In genomic region chr15:57607570-57608000, GRCh38 we compare ENCODE assay signal across 10 cellular contexts. TPM values are rescaled to one million over a fixed set of nuclear protein-coding genes. Genes with fewer than 3 reads are reported as not detected.
DNase-seq lines count a peak whose midpoint lies in the region; ATAC-seq, FAIRE-seq and TF ChIP-seq lines count a peak whose summit lies in the region.
"Had no signal": no experiment of that assay in that cellular context is flagged by ENCODE, and none has a peak within 500 bp of the region (broad histone marks: within the 10 kb centered on the region; RNA-seq: fewer than 3 reads in every experiment).

No MANE protein-coding gene starts in this region.

- no peak overlapping the region for H3K9ac ChIP-seq in IMR-90 (ENCODE audit: low read depth, low read length)
- H3K9ac ChIP-seq: neural progenitor cell had no signal

- no peak overlapping the region for H3K4me3 ChIP-seq in IMR-90 (ENCODE audit: insufficient read depth, low read depth, low read length)
- H3K4me3 ChIP-seq in bronchial epithelial cell (ENCODE audit: low read depth, low read length): no peak overlapping the region
- H3K4me3 ChIP-seq in hepatocyte: no peak overlapping the region
- no peak overlapping the region for H3K4me3 ChIP-seq in SJCRH30
- H3K4me3 ChIP-seq: neural progenitor cell had no signal

- peaks cover 29% of the 10 kb centered on the region for H3K79me2 ChIP-seq in hepatocyte

- H3K14ac ChIP-seq in IMR-90 (replicated peaks; ENCODE audit: low read depth, low read length): no peak overlapping the region

- CTCF ChIA-PET in IMR-90 (lab: Yijun Ruan, JAX): no interaction called here

- H3K27me3 ChIP-seq in IMR-90 (ENCODE audit: control insufficient read depth, insufficient read depth, low read length) (peaks cover 10% of the 10 kb centered on the region), bronchial epithelial cell (ENCODE audit: control insufficient read depth, insufficient read depth, low read length) (no peaks in the 10 kb centered on the region), hepatocyte (no peaks in the 10 kb centered on the region), SJCRH30 (no peaks in the 10 kb centered on the region)
- H3K27me3 ChIP-seq: neural progenitor cell had no signal

- H3K4ac ChIP-seq in IMR-90 (ENCODE audit: low read depth, low read length): no peak overlapping the region

- DNase-seq in IMR-90: no peak
- DNase-seq in bronchial epithelial cell (ENCODE audit: low read depth): peak; percentile 84
- DNase-seq in hepatocyte (ENCODE audit: low spot score): peak; percentile 85
- peak; percentile 57 for DNase-seq in ureter (ENCODE audit: low spot score)
- DNase-seq in NCI-H2029 treated with DMSO at 0.1 percent for 48 hours (lab: John Stamatoyannopoulos, UW): no peak
- DNase-seq in SJCRH30: no peak
- no peak for DNase-seq in D341Med (ENCODE audit: low spot score)
- DNase-seq: NCI-H1092 had no signal

- H3K79me1 ChIP-seq in IMR-90 (ENCODE audit: low read depth in 1 of 2, low read length in 2 of 2): no peaks in the 10 kb centered on the region

- no peak overlapping the region for H3K56ac ChIP-seq in IMR-90 (ENCODE audit: extremely low read depth, insufficient read depth, low read length)

- no peak overlapping the region for H4K8ac ChIP-seq in IMR-90 (ENCODE audit: low read depth in 2 of 2, low read length in 2 of 2)

- H3K23ac ChIP-seq in IMR-90 (ENCODE audit: low read depth, low read length): no peak overlapping the region

- no peaks in the 10 kb centered on the region for H3K9me2 ChIP-seq in hepatocyte (replicated peaks; ENCODE audit: insufficient read depth)

- FAIRE-seq in bronchial epithelial cell (lab: Jason Lieb, UNC): peak; percentile 84

- H2AK9ac ChIP-seq in IMR-90 (replicated peaks; ENCODE audit: low read depth, low read length, poor library complexity): no peak overlapping the region

- H3K4me1 ChIP-seq in IMR-90 (ENCODE audit: control insufficient read depth, insufficient read depth, low read length) (no peaks in the 10 kb centered on the region), hepatocyte (ENCODE audit: insufficient read depth) (peaks cover 50% of the 10 kb centered on the region), SJCRH30 (peaks cover 11% of the 10 kb centered on the region)
- H3K4me1 ChIP-seq: neural progenitor cell had no signal

- no peak for TF ChIP-seq RAD21 in IMR-90 (IDR thresholded peaks at IDR 0.05; ENCODE audit: low read length)

- BruUV-seq in IMR-90 (replicated peaks; lab: Mats Ljungman, UMichigan): no TSS peak

- H3K27ac ChIP-seq in IMR-90 (ENCODE audit: insufficient read depth, low read length) (no peak overlapping the region), hepatocyte (peak overlapping the region; percentile 96), SJCRH30 (no peak overlapping the region)
- H3K27ac ChIP-seq: neural progenitor cell had no signal

- no peak overlapping the region for H2BK120ac ChIP-seq in IMR-90 (ENCODE audit: low read depth, low read length)

- in situ Hi-C loops in IMR-90 (cut with MboI; ENCODE audit: low sequenced_read_pairs): no loop called here

- no peak for TF ChIP-seq CTCF in IMR-90 (conservative IDR thresholded peaks at IDR 0.05; ENCODE audit: low read depth, low read length)
- peak; percentile 7 for TF ChIP-seq CTCF in bronchial epithelial cell (IDR thresholded peaks at IDR 0.05; ENCODE audit: insufficient read depth, low read length, severe bottlenecking)
- no peak for TF ChIP-seq CTCF in hepatocyte (IDR thresholded peaks at IDR 0.05; ENCODE audit: poor library complexity)

- H3K9me3 ChIP-seq in IMR-90 (ENCODE audit: control insufficient read depth, insufficient read depth, low read length) (no peaks in the 10 kb centered on the region), hepatocyte (ENCODE audit: low read depth) (no peaks in the 10 kb centered on the region), SJCRH30 (replicated peaks) (no peaks in the 10 kb centered on the region)

- dilution Hi-C loops in IMR-90 (cut with HindIII; ENCODE audit: low sequenced_read_pairs, unreplicated experiment): no loop called here

- no peak overlapping the region for H3K18ac ChIP-seq in IMR-90 (ENCODE audit: low read depth, low read length)

- no peak for TF ChIP-seq POLR2A in IMR-90 (IDR thresholded peaks at IDR 0.05; ENCODE audit: low read depth, low read length)

- no peak overlapping the region for H2BK5ac ChIP-seq in IMR-90 (ENCODE audit: low read depth, low read length, poor library complexity, severe bottlenecking)

- WGBS in IMR-90 (ENCODE audit: extremely low coverage in 2 of 2, insufficient read length in 1 of 2), 2 experiments: no CpG with 5 or more reads among the region's 3 CpGs
- WGBS in hepatocyte (ENCODE audit: low lambda C conversion rate, missing lambda C conversion rate): 78% methylated on average over 3 of the region's 3 CpGs

- H2AFZ ChIP-seq in IMR-90 (replicated peaks; ENCODE audit: low read length, poor library complexity) (no peak overlapping the region), hepatocyte (no peak overlapping the region)
- H2AFZ ChIP-seq: neural progenitor cell had no signal

- H2BK15ac ChIP-seq in IMR-90 (ENCODE audit: low read depth, low read length): no peak overlapping the region

- H4K20me1 ChIP-seq in IMR-90 (ENCODE audit: insufficient read depth, low read length) (no peaks in the 10 kb centered on the region), hepatocyte (ENCODE audit: insufficient read depth, poor library complexity, severe bottlenecking) (no peaks in the 10 kb centered on the region)

- H3K4me2 ChIP-seq in IMR-90 (ENCODE audit: low read depth, low read length) (no peak overlapping the region), hepatocyte (no peak overlapping the region)
- H3K4me2 ChIP-seq: neural progenitor cell had no signal

- H4K5ac ChIP-seq in IMR-90 (ENCODE audit: low read depth, low read length): no peak overlapping the region

- POLR2A ChIA-PET in IMR-90 (lab: Charles Lee; ENCODE audit: unreplicated experiment): no interaction called here

- no peak overlapping the region for H4K91ac ChIP-seq in IMR-90 (ENCODE audit: insufficient read depth, low read depth, low read length)

- intact Hi-C loops in IMR-90 (cut with micrococcal nuclease): no loop called here

- H3K9me1 ChIP-seq in IMR-90 (ENCODE audit: insufficient read depth, low read length): no peaks in the 10 kb centered on the region

- ATAC-seq in IMR-90 (ENCODE audit: low read depth): no peak
- ATAC-seq: Panc1 had no signal

- no peak overlapping the region for H2AK5ac ChIP-seq in IMR-90 (ENCODE audit: low read depth, low read length)

- H2BK20ac ChIP-seq in IMR-90 (ENCODE audit: low read depth, low read length): no peak overlapping the region

- H3K36me3 ChIP-seq in IMR-90 (ENCODE audit: control insufficient read depth, insufficient read depth, low read length) (no peaks in the 10 kb centered on the region), bronchial epithelial cell (ENCODE audit: control insufficient read depth, insufficient read depth, low read length) (peaks cover 5% of the 10 kb centered on the region), hepatocyte (replicated peaks; ENCODE audit: insufficient read depth, low read depth) (no peaks in the 10 kb centered on the region), SJCRH30 (no peaks in the 10 kb centered on the region)
- H3K36me3 ChIP-seq: neural progenitor cell had no signal

TF ChIP-seq in IMR-90, 13 proteins besides CTCF, POLR2A, EP300 and RAD21:
- no peak for TF ChIP-seq RCOR1 (IDR thresholded peaks at IDR 0.05; ENCODE audit: insufficient replicate concordance, low read length)
- no peak for TF ChIP-seq ELK1 (IDR thresholded peaks at IDR 0.05; ENCODE audit: borderline replicate concordance, low read depth, low read length)
- TF ChIP-seq MAFK (IDR thresholded peaks at IDR 0.05; ENCODE audit: low read depth, low read length): no peak
- no peak for TF ChIP-seq NFE2L2 (IDR thresholded peaks at IDR 0.05; ENCODE audit: low read depth, low read length)
- no peak for TF ChIP-seq MXI1 (IDR thresholded peaks at IDR 0.05; ENCODE audit: borderline replicate concordance, low read depth, low read length)
- TF ChIP-seq CEBPB (IDR thresholded peaks at IDR 0.05; ENCODE audit: low read depth, low read length): peak; percentile 7; the same call in 1 of the 2 replicates
- no peak for TF ChIP-seq SMC3 (IDR thresholded peaks at IDR 0.05; ENCODE audit: low read depth, low read length)
- no peak for TF ChIP-seq USF2 (IDR thresholded peaks at IDR 0.05; ENCODE audit: low read depth, low read length)
TF ChIP-seq in IMR-90: peak in this region for 1.

RNA-seq across cellular contexts. Expression of gene MYZAP, which starts 15.9 kb away (rescaled TPM):
- total RNA-seq in IMR-90 (2012; rRNA removed): not detected in 2 replicates
- not detected in 2 replicates for polyA plus RNA-seq in IMR-90 (2012; rRNA removed)
- not detected in 2 replicates for polyA plus RNA-seq in IMR-90 (2012; cell fraction: cytosol; rRNA removed)
- not detected in 2 replicates for polyA plus RNA-seq in IMR-90 (2012; cell fraction: nucleus; rRNA removed; ENCODE audit: low replicate concordance)
- 2.4 and 4.2 TPM in 2 replicates for total RNA-seq in bronchial epithelial cell
- total RNA-seq in hepatocyte: 15.5 and 20.3 TPM in 2 replicates
- 12.0 and 17.0 TPM in 2 replicates for polyA plus RNA-seq in hepatocyte
- 29.3 TPM for total RNA-seq in ureter
- total RNA-seq in SJCRH30 (2014; rRNA removed; shearing (Covaris generic)): 13.0 and 15.9 TPM in 2 replicates

Comparison
In these comparisons a context has a peak if more than half of its experiments do, and no peak if none do; other contexts are left out.
1. DNase-seq: peak in bronchial epithelial cell (single experiment), hepatocyte (single experiment) and ureter (single experiment); none in IMR-90 (single experiment), NCI-H2029 treated with DMSO at 0.1 percent for 48 hours (single experiment), SJCRH30 (0 of 2) and D341Med (single experiment).